In genomic region chr21:33479679-33480480, GRCh38 we compare ENCODE assay signal across 1 cellular context.
TF ChIP-seq lines count a peak whose summit lies in the region.

TMEM50B (minus strand) TSS chr21:33479974; CDS start chr21:33468885, 11,089 bp downstream.

TF ChIP-seq in HepG2, 621 proteins besides CTCF, POLR2A, EP300 and RAD21 (continued from another document and continues in another):
- TF ChIP-seq, protein P1, sequence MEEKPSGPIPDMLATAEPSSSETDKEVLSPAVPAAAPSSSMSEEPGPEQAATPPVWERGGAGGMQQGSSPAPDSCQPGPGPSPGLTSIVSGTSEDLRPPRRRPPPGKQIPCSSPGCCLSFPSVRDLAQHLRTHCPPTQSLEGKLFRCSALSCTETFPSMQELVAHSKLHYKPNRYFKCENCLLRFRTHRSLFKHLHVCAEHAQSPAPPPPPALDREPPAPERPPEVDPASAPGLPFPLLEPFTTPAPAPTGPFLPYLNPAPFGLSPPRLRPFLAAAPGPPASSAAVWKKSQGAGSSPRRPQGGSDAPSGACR (CRISPR knock-in tag; IDR thresholded peaks at IDR 0.05): peak; percentile 29; the same call in 1 of the 2 replicates
- no peak for TF ChIP-seq ZNF839 (CRISPR knock-in tag; IDR thresholded peaks at IDR 0.05; ENCODE audit: borderline replicate concordance)
- TF ChIP-seq BHLHE40 (IDR thresholded peaks at IDR 0.05; ENCODE audit: low read length): no peak
- TF ChIP-seq HOXA9 (CRISPR knock-in tag; IDR thresholded peaks at IDR 0.05; ENCODE audit: borderline replicate concordance): no peak
- TF ChIP-seq RBM39 (IDR thresholded peaks at IDR 0.05; ENCODE audit: low read depth, low read length, poor library complexity, severe bottlenecking): no peak
- TF ChIP-seq, protein P2, sequence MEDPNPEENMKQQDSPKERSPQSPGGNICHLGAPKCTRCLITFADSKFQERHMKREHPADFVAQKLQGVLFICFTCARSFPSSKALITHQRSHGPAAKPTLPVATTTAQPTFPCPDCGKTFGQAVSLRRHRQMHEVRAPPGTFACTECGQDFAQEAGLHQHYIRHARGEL (CRISPR knock-in tag; IDR thresholded peaks at IDR 0.05): no peak
- TF ChIP-seq ZNF816 (CRISPR knock-in tag; IDR thresholded peaks at IDR 0.05; ENCODE audit: borderline replicate concordance): no peak
- TF ChIP-seq ZNF256 (CRISPR knock-in tag; conservative IDR thresholded peaks at IDR 0.05): peak; percentile 48; the same call in 1 of the 2 replicates
- peak; percentile 97 for TF ChIP-seq ZBTB25 (CRISPR knock-in tag; IDR thresholded peaks at IDR 0.05)
- TF ChIP-seq KAT7 (CRISPR knock-in tag; IDR thresholded peaks at IDR 0.05; ENCODE audit: borderline replicate concordance): 0 out of 2 replicates have a peak, but pooled peaks have one; percentile 35
- no peak for TF ChIP-seq TRIM22 (IDR thresholded peaks at IDR 0.05)
- no peak for TF ChIP-seq ZNF7 (CRISPR knock-in tag; IDR thresholded peaks at IDR 0.05)
- no peak for TF ChIP-seq JDP2 (CRISPR knock-in tag; IDR thresholded peaks at IDR 0.05; ENCODE audit: borderline replicate concordance)
- TF ChIP-seq, protein P3, sequence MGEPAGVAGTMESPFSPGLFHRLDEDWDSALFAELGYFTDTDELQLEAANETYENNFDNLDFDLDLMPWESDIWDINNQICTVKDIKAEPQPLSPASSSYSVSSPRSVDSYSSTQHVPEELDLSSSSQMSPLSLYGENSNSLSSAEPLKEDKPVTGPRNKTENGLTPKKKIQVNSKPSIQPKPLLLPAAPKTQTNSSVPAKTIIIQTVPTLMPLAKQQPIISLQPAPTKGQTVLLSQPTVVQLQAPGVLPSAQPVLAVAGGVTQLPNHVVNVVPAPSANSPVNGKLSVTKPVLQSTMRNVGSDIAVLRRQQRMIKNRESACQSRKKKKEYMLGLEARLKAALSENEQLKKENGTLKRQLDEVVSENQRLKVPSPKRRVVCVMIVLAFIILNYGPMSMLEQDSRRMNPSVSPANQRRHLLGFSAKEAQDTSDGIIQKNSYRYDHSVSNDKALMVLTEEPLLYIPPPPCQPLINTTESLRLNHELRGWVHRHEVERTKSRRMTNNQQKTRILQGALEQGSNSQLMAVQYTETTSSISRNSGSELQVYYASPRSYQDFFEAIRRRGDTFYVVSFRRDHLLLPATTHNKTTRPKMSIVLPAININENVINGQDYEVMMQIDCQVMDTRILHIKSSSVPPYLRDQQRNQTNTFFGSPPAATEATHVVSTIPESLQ (CRISPR knock-in tag; conservative IDR thresholded peaks at IDR 0.05): no peak
- TF ChIP-seq HCFC1 (IDR thresholded peaks at IDR 0.05; ENCODE audit: low read depth, low read length): peak; percentile 21; the same call in 1 of the 2 replicates
- TF ChIP-seq, protein P4, sequence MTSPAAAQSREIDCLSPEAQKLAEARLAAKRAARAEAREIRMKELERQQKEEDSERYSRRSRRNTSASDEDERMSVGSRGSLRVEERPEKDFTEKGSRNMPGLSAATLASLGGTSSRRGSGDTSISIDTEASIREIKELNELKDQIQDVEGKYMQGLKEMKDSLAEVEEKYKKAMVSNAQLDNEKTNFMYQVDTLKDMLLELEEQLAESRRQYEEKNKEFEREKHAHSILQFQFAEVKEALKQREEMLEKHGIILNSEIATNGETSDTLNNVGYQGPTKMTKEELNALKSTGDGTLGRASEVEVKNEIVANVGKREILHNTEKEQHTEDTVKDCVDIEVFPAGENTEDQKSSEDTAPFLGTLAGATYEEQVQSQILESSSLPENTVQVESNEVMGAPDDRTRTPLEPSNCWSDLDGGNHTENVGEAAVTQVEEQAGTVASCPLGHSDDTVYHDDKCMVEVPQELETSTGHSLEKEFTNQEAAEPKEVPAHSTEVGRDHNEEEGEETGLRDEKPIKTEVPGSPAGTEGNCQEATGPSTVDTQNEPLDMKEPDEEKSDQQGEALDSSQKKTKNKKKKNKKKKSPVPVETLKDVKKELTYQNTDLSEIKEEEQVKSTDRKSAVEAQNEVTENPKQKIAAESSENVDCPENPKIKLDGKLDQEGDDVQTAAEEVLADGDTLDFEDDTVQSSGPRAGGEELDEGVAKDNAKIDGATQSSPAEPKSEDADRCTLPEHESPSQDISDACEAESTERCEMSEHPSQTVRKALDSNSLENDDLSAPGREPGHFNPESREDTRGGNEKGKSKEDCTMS (CRISPR knock-in tag; conservative IDR thresholded peaks at IDR 0.05): no peak
- peak; percentile 91 for TF ChIP-seq KDM2A (CRISPR knock-in tag; IDR thresholded peaks at IDR 0.05; ENCODE audit: borderline replicate concordance, low read depth)
- TF ChIP-seq POGZ (CRISPR knock-in tag; IDR thresholded peaks at IDR 0.05): no peak; the same call in 1 of the 2 replicates
- TF ChIP-seq NR2F1 (CRISPR knock-in tag; IDR thresholded peaks at IDR 0.05): no peak
- TF ChIP-seq ZNF33A (CRISPR knock-in tag; IDR thresholded peaks at IDR 0.05; ENCODE audit: borderline replicate concordance): no peak
- TF ChIP-seq GTF2F1 (IDR thresholded peaks at IDR 0.05; ENCODE audit: low read length): no peak
- TF ChIP-seq ZNF780A (CRISPR knock-in tag; IDR thresholded peaks at IDR 0.05): 0 out of 2 replicates have a peak, but pooled peaks have one; percentile 59
- TF ChIP-seq, protein P5, sequence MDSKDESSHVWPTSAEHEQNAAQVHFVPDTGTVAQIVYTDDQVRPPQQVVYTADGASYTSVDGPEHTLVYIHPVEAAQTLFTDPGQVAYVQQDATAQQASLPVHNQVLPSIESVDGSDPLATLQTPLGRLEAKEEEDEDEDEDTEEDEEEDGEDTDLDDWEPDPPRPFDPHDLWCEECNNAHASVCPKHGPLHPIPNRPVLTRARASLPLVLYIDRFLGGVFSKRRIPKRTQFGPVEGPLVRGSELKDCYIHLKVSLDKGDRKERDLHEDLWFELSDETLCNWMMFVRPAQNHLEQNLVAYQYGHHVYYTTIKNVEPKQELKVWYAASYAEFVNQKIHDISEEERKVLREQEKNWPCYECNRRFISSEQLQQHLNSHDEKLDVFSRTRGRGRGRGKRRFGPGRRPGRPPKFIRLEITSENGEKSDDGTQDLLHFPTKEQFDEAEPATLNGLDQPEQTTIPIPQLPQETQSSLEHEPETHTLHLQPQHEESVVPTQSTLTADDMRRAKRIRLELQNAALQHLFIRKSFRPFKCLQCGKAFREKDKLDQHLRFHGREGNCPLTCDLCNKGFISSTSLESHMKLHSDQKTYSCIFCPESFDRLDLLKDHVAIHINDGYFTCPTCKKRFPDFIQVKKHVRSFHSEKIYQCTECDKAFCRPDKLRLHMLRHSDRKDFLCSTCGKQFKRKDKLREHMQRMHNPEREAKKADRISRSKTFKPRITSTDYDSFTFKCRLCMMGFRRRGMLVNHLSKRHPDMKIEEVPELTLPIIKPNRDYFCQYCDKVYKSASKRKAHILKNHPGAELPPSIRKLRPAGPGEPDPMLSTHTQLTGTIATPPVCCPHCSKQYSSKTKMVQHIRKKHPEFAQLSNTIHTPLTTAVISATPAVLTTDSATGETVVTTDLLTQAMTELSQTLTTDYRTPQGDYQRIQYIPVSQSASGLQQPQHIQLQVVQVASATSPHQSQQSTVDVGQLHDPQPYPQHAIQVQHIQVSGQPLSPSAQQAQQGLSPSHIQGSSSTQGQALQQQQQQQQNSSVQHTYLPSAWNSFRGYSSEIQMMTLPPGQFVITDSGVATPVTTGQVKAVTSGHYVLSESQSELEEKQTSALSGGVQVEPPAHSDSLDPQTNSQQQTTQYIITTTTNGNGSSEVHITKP (CRISPR knock-in tag; IDR thresholded peaks at IDR 0.05; ENCODE audit: low read depth): no peak
- TF ChIP-seq, protein P6, sequence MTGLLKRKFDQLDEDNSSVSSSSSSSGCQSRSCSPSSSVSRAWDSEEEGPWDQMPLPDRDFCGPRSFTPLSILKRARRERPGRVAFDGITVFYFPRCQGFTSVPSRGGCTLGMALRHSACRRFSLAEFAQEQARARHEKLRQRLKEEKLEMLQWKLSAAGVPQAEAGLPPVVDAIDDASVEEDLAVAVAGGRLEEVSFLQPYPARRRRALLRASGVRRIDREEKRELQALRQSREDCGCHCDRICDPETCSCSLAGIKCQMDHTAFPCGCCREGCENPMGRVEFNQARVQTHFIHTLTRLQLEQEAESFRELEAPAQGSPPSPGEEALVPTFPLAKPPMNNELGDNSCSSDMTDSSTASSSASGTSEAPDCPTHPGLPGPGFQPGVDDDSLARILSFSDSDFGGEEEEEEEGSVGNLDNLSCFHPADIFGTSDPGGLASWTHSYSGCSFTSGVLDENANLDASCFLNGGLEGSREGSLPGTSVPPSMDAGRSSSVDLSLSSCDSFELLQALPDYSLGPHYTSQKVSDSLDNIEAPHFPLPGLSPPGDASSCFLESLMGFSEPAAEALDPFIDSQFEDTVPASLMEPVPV (CRISPR knock-in tag; IDR thresholded peaks at IDR 0.05): no peak
- peak; percentile 44; the same call in 1 of the 2 replicates for TF ChIP-seq ZBTB8A (CRISPR knock-in tag; IDR thresholded peaks at IDR 0.05; ENCODE audit: borderline replicate concordance, low read depth)
- TF ChIP-seq NBN (conservative IDR thresholded peaks at IDR 0.05): no peak
- no peak for TF ChIP-seq ARID3A (IDR thresholded peaks at IDR 0.05; ENCODE audit: low read depth, low read length)
- TF ChIP-seq ZNF496 (CRISPR knock-in tag; IDR thresholded peaks at IDR 0.05; ENCODE audit: insufficient replicate concordance): no peak
- no peak for TF ChIP-seq TEAD3 (CRISPR knock-in tag; optimal IDR thresholded peaks at IDR 0.05; ENCODE audit: borderline replicate concordance)
- peak; percentile 58; the same call in 1 of the 3 replicates for TF ChIP-seq MXI1 (IDR thresholded peaks at IDR 0.05; ENCODE audit: borderline replicate concordance, low read depth, low read length)
- TF ChIP-seq ZNF441 (CRISPR knock-in tag; IDR thresholded peaks at IDR 0.05; ENCODE audit: borderline replicate concordance): no peak; the same call in 1 of the 2 replicates
- TF ChIP-seq TBX2 (CRISPR knock-in tag; IDR thresholded peaks at IDR 0.05; ENCODE audit: borderline replicate concordance): peak; percentile 52
- peak; percentile 77 for TF ChIP-seq GABPB1 (CRISPR knock-in tag; IDR thresholded peaks at IDR 0.05)
- TF ChIP-seq THAP11 (CRISPR knock-in tag; IDR thresholded peaks at IDR 0.05): peak; percentile 84
- 0 out of 2 replicates have a peak, but pooled peaks have one; percentile 16 for TF ChIP-seq SP4 (CRISPR knock-in tag; IDR thresholded peaks at IDR 0.05)
- TF ChIP-seq SP1 (IDR thresholded peaks at IDR 0.05): no peak
- peak; percentile 62; the same call in 1 of the 2 replicates for TF ChIP-seq SP1 (CRISPR knock-in tag; IDR thresholded peaks at IDR 0.05)
- no peak for TF ChIP-seq ZBTB33 (CRISPR knock-in tag; IDR thresholded peaks at IDR 0.05)
- 0 out of 2 replicates have a peak, but pooled peaks have one; percentile 33 for TF ChIP-seq ETV6 (CRISPR knock-in tag; conservative IDR thresholded peaks at IDR 0.05)
- no peak for TF ChIP-seq KLF9 (CRISPR knock-in tag; IDR thresholded peaks at IDR 0.05; ENCODE audit: low read depth)
- TF ChIP-seq KDM1A (CRISPR knock-in tag; IDR thresholded peaks at IDR 0.05): no peak
- TF ChIP-seq, protein P7, sequence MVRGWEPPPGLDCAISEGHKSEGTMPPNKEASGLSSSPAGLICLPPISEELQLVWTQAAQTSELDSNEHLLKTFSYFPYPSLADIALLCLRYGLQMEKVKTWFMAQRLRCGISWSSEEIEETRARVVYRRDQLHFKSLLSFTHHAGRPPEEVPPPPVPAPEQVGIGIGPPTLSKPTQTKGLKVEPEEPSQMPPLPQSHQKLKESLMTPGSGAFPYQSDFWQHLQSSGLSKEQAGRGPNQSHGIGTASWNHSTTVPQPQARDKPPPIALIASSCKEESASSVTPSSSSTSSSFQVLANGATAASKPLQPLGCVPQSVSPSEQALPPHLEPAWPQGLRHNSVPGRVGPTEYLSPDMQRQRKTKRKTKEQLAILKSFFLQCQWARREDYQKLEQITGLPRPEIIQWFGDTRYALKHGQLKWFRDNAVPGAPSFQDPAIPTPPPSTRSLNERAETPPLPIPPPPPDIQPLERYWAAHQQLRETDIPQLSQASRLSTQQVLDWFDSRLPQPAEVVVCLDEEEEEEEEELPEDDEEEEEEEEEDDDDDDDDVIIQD (CRISPR knock-in tag; IDR thresholded peaks at IDR 0.05; ENCODE audit: low read depth): 0 out of 2 replicates have a peak, but pooled peaks have one; percentile 9
